In genomic region chr15:45399381-45400212, GRCh38 we compare ENCODE assay signal across 10 cellular contexts. TPM values are rescaled to one million over a fixed set of nuclear protein-coding genes. Genes with fewer than 3 reads are reported as not detected.
DNase-seq lines count a peak whose midpoint lies in the region; ATAC-seq, FAIRE-seq and TF ChIP-seq lines count a peak whose summit lies in the region.
"Had no signal": no experiment of that assay in that cellular context is flagged by ENCODE, and none has a peak within 500 bp of the region (broad histone marks: within the 10 kb centered on the region; RNA-seq: fewer than 3 reads in every experiment).

No MANE protein-coding gene starts in this region.

- H3K27me3 ChIP-seq in GM06990 (replicated peaks; ENCODE audit: control insufficient read depth, insufficient read depth, low read length) (no peaks in the 10 kb centered on the region), GM12878 (replicated peaks in 1 of 2; ENCODE audit: control insufficient read depth in 2 of 2, insufficient read depth in 2 of 2, low read length in 1 of 2) (no peaks in the 10 kb centered on the region), HepG2 (ENCODE audit: control insufficient read depth in 1 of 2, insufficient read depth in 2 of 2, low read length in 2 of 2) (no peaks in the 10 kb centered on the region; a peak in 1 of 5 replicates)

- H3K79me2 ChIP-seq in GM12878 (ENCODE audit: control insufficient read depth, insufficient read depth, low read length) (peaks cover 35% of the 10 kb centered on the region), HepG2 (ENCODE audit: insufficient read depth, low read length) (peaks cover 56% of the 10 kb centered on the region)

- H3K27ac ChIP-seq in A549 (no peak overlapping the region), GM12878 (ENCODE audit: control insufficient read depth, insufficient read depth) (no peak overlapping the region), HepG2 (ENCODE audit: extremely low read length, insufficient read depth, low read length) (no peak overlapping the region)
- H3K27ac ChIP-seq: epithelial cell of prostate had no signal

- peak; percentile 65 for TF ChIP-seq CTCF in A549 (IDR thresholded peaks at IDR 0.05)
- peak; percentile 71 for TF ChIP-seq CTCF in GM06990 (IDR thresholded peaks at IDR 0.05; ENCODE audit: insufficient read depth, low read length, poor library complexity, severe bottlenecking)
- TF ChIP-seq CTCF in GM12878 (IDR thresholded peaks at IDR 0.05 in 2 of 3, conservative IDR thresholded peaks at IDR 0.05 in 1 of 3; ENCODE audit: control insufficient read depth in 2 of 3, extremely low read depth in 1 of 3, insufficient read depth in 1 of 3, low read depth in 3 of 3, low read length in 3 of 3): peak; percentile 62 to 77 (median 74)
- TF ChIP-seq CTCF in HepG2 (CRISPR knock-in tag; IDR thresholded peaks at IDR 0.05): peak; percentile 67

- TF ChIP-seq POLR2A in A549 (IDR thresholded peaks at IDR 0.05; ENCODE audit: low read length) (no peak), GM12878 (IDR thresholded peaks at IDR 0.05; ENCODE audit: low read depth, low read length) (no peak), HepG2 (IDR thresholded peaks at IDR 0.05; ENCODE audit: insufficient read depth in 1 of 2, low read depth in 2 of 2, low read length in 2 of 2) (no peak)

- TF ChIP-seq EP300 in A549 (IDR thresholded peaks at IDR 0.05) (no peak), GM12878 (IDR thresholded peaks at IDR 0.05; ENCODE audit: borderline replicate concordance in 1 of 2, control insufficient read depth in 1 of 2, low read depth in 2 of 2, low read length in 2 of 2) (no peak), HepG2 (IDR thresholded peaks at IDR 0.05; ENCODE audit: low read depth in 2 of 2, low read length in 2 of 2) (no peak), HepG2 (CRISPR knock-in tag; IDR thresholded peaks at IDR 0.05; ENCODE audit: borderline replicate concordance) (no peak)

- in situ Hi-C loops in GM12878 (cut with MboI) (no loop called here), HepG2 (cut with HindIII; ENCODE audit: extremely low pct_ligation_motif_present, low pct_unique_long_range_greater_than_20kb) (loop anchor here (5.0 to 10.0 kb wide), 4 partner anchors 92 to 237 kb away; partner anchors contain the start of gene BLOC1S6)

- POLR2A ChIA-PET in A549 (lab: Yijun Ruan, JAX): no interaction called here
- POLR2A ChIA-PET in GM12878 (lab: Charles Lee): interaction anchor here (1.0 to 3.5 kb wide), 3 partner anchors 16 to 195 kb away, joined by 3 to 18 read pairs (median 3); no protein-coding TSS in a partner anchor
- POLR2A ChIA-PET in HepG2 (lab: Yijun Ruan, JAX): no interaction called here

- 0 out of 2 replicates have a peak overlapping the region, but pooled peaks have one; percentile 17 for H3K9ac ChIP-seq in GM12878 (ENCODE audit: control insufficient read depth, insufficient read depth, low read length)
- H3K9ac ChIP-seq in HepG2 (ENCODE audit: insufficient read depth, low read depth, low read length): no peak overlapping the region

- TF ChIP-seq RAD21 in A549 (conservative IDR thresholded peaks at IDR 0.05 in 1 of 2, IDR thresholded peaks at IDR 0.05 in 1 of 2): peak; percentile 68 to 69
- TF ChIP-seq RAD21 in GM12878 (IDR thresholded peaks at IDR 0.05; ENCODE audit: insufficient read depth, low read depth, low read length): peak; percentile 89
- peak; percentile 70 for TF ChIP-seq RAD21 in HepG2 (CRISPR knock-in tag; IDR thresholded peaks at IDR 0.05)

- H3K9me3 ChIP-seq in A549 (no peaks in the 10 kb centered on the region), GM12878 (replicated peaks; ENCODE audit: control insufficient read depth, insufficient read depth, low read length) (no peaks in the 10 kb centered on the region), HepG2 (ENCODE audit: low read length) (no peaks in the 10 kb centered on the region)
- H3K9me3 ChIP-seq: HAP-1 had no signal

- intact Hi-C loops in GM12878 (cut with micrococcal nuclease; ENCODE audit: unreplicated experiment): loop anchor here (1.0 to 10.0 kb wide), 4 partner anchors 55 to 235 kb away; no protein-coding TSS in a partner anchor
- intact Hi-C loops in HepG2 (cut with micrococcal nuclease; ENCODE audit: unreplicated experiment): loop anchor here (1.0 to 5.0 kb wide), 3 partner anchors 92 to 237 kb away; no protein-coding TSS in a partner anchor

- H3K4me2 ChIP-seq in A549 (no peak overlapping the region), GM12878 (ENCODE audit: control insufficient read depth, insufficient read depth) (peak overlapping the region; percentile 14; the same call in 1 of the 2 replicates), HepG2 (ENCODE audit: low read depth, low read length) (no peak overlapping the region)

- CTCF ChIA-PET in A549 (lab: Yijun Ruan, JAX) (interaction anchor here (0.9 to 5.6 kb wide), 15 partner anchors 9 to 240 kb away, joined by 3 to 43 read pairs (median 5); no protein-coding TSS in a partner anchor), GM12878 (lab: Yijun Ruan, JAX) (interaction anchor here (0.7 to 8.3 kb wide), 39 partner anchors 9 to 703 kb away, joined by 3 to 211 read pairs (median 4); no protein-coding TSS in a partner anchor), HepG2 (lab: Yijun Ruan, JAX; ENCODE audit: low intra/inter-chr PET ratio, low total read pairs) (interaction anchor here (1.7 to 2.1 kb wide), 3 partner anchors 92 to 195 kb away, joined by 5 to 23 read pairs (median 9); no protein-coding TSS in a partner anchor)

- BruUV-seq in GM12878 (replicated peaks; lab: Mats Ljungman, UMichigan): no TSS peak
- no TSS peak for BruUV-seq in HepG2 (replicated peaks; lab: Mats Ljungman, UMichigan)

- SMC1A ChIA-PET in GM12878 (lab: Charles Lee; ENCODE audit: uncharacterized antibody, unreplicated experiment): interaction anchor here (0.8 to 8.7 kb wide), 21 partner anchors 7 to 273 kb away, joined by 3 to 111 read pairs (median 5); partner anchors contain the start of gene GATM

- ATAC-seq in A549: no peak
- ATAC-seq in GM12878: no peak
- no peak for ATAC-seq in HepG2
- no peak for ATAC-seq in GM18873 (IDR thresholded peaks at IDR 0.05; ENCODE audit: low FRiP score, unreplicated experiment)
- ATAC-seq in GM19023 (IDR thresholded peaks at IDR 0.05; ENCODE audit: unreplicated experiment): no peak

- peaks cover 9% of the 10 kb centered on the region; the same call in 2 of the 3 replicates for H3K4me1 ChIP-seq in A549
- peaks cover 6% of the 10 kb centered on the region; the same call in 1 of the 2 replicates for H3K4me1 ChIP-seq in GM12878 (ENCODE audit: control insufficient read depth, insufficient read depth, low read length)
- peaks cover 43% of the 10 kb centered on the region for H3K4me1 ChIP-seq in HepG2 (ENCODE audit: insufficient read depth, low read length)
- H3K4me1 ChIP-seq: HAP-1 had no signal

- WGBS in A549 (ENCODE audit: missing lambda C conversion rate): 40% methylated on average over 5 of the region's 6 CpGs
- 49% methylated on average over 6 of the region's 6 CpGs for WGBS in GM12878 (ENCODE audit: insufficient coverage, insufficient replicate concordance, low lambda C conversion rate, missing lambda C conversion rate)
- whole genome bisulfite sequencing in HepG2 (ENCODE audit: low lambda C conversion rate): 73% methylated on average over 6 of the region's 6 CpGs

- no peaks in the 10 kb centered on the region for H3K36me3 ChIP-seq in GM06990 (ENCODE audit: control insufficient read depth, insufficient read depth, low read length)
- no peaks in the 10 kb centered on the region for H3K36me3 ChIP-seq in GM12878 (ENCODE audit: control insufficient read depth in 2 of 2, insufficient read depth in 2 of 2, low read length in 1 of 2)
- H3K36me3 ChIP-seq in HepG2 (replicated peaks in 1 of 2; ENCODE audit: control insufficient read depth in 1 of 2, insufficient read depth in 2 of 2, low read length in 2 of 2): no peaks in the 10 kb centered on the region

- DNase-seq in A549 (ENCODE audit: low read depth in 1 of 2, low spot score in 1 of 2) (peak; percentile 18 to 67), GM06990 (ENCODE audit: extremely low read depth, insufficient read length) (peak; percentile 34), NCI-H2171 treated with DMSO at 0.1 percent for 48 hours (lab: John Stamatoyannopoulos, UW) (peak; percentile 91), GM12878 (ENCODE audit: low read depth, low spot score) (no peak), HepG2 (ENCODE audit: low spot score) (peak; percentile 65)
- no peak for DNase-seq in stimulated activated CD4-positive, alpha-beta T cell treated with anti-CD3 and anti-CD28 coated beads, Interleukin-12 subunit alpha, Interleukin-12 subunit beta, amount 100 ng/mL, for 4 hours

- H3K4me3 ChIP-seq in A549 (no peak overlapping the region), GM06990 (replicated peaks; ENCODE audit: low read depth, low read length) (no peak overlapping the region), GM12878 (no peak overlapping the region), HepG2 (replicated peaks in 1 of 3; ENCODE audit: insufficient read depth in 1 of 3, low read depth in 2 of 3, low read length in 3 of 3) (no peak overlapping the region)
- H3K4me3 ChIP-seq: HAP-1 had no signal

- H4K20me1 ChIP-seq in GM12878 (ENCODE audit: control insufficient read depth, insufficient read depth) (no peaks in the 10 kb centered on the region), HepG2 (ENCODE audit: insufficient read depth, low read length) (peaks cover 10% of the 10 kb centered on the region)

- FAIRE-seq in A549 (lab: Jason Lieb, UNC) (no peak), GM12878 (lab: Jason Lieb, UNC) (peak; percentile 74), HepG2 (lab: Jason Lieb, UNC) (peak; percentile 85)

- RAD21 ChIA-PET in GM12878 (lab: Charles Lee; ENCODE audit: unreplicated experiment): interaction anchor here (0.9 to 8.5 kb wide), 9 partner anchors 7 to 236 kb away, joined by 3 to 87 read pairs (median 10); no protein-coding TSS in a partner anchor

- H2AFZ ChIP-seq in GM12878 (ENCODE audit: control insufficient read depth, low read depth, low read length) (peak overlapping the region; percentile 55), HepG2 (ENCODE audit: low read length) (no peak overlapping the region)

RNA-seq across cellular contexts. Expression of gene GATM, which starts 21.3 kb away (rescaled TPM):
- polyA plus RNA-seq in A549 (2011; rRNA removed) (6.5 and 8.5 TPM in 2 replicates), A549 (2017; fragmentation: RNase III; extraction: RNeasy Plus Mini Kit Qiagen cat#74134 plus additional on column Dnase treatment) (3.4 to 4.0 TPM (median 3.7 TPM) in 3 replicates), GM12878 (2011; rRNA removed) (83.1 and 89.9 TPM in 2 replicates), GM12878 (2014; fragmentation: Illumina TruSeq; extraction: Trizol) (50.8 and 60.7 TPM in 2 replicates), GM12878 (2014; fragmentation: Nextera tagmentation; extraction: Ambion mirVana) (10 to 100 TPM; 11.7 to 17.6 TPM), GM12878 (2014; rRNA removed) (63.8 and 65.6 TPM in 2 replicates), GM12878 (2016; fragmentation: Nextera tagmentation; extraction: Ambion mirVana) (10 to 100 TPM; 22.8 to 23.1 TPM), HepG2 (2011; rRNA removed) (13.9 and 16.8 TPM in 2 replicates)
- polyA plus RNA-seq in A549 (2012; cell fraction: cytosol; rRNA removed): 3.3 and 3.5 TPM in 2 replicates
- 1.9 and 2.7 TPM in 2 replicates for polyA plus RNA-seq in A549 (2012; cell fraction: nucleus; rRNA removed)
- polyA minus RNA-seq in A549 (2011; rRNA and poly(A)+ RNA removed): 5.6 and 9.2 TPM in 2 replicates
- total RNA-seq in GM12878 (2013; cell fraction: nucleolus; rRNA removed): 72.5 and 76.6 TPM in 2 replicates
- total RNA-seq in GM12878 (2014; rRNA removed) (71.2 and 75.6 TPM in 2 replicates), GM12878 (2014; rRNA removed; fragmentation: Illumina TruSeq; extraction: Trizol) (39.2 and 41.3 TPM in 2 replicates), GM12878 (2021) (37.1 and 42.5 TPM in 2 replicates), HepG2 (2016; rRNA removed; fragmentation: Illumina TruSeq; extraction: Trizol) (1.5 and 2.1 TPM in 2 replicates)
- polyA plus RNA-seq in GM12878 (2011; ENCODE audit: low read depth): 36.9 TPM
- polyA plus RNA-seq in GM12878 (2011; cell fraction: cytosol; rRNA removed): 52.4 and 57.8 TPM in 2 replicates
- 33.5 and 44.4 TPM in 2 replicates for polyA plus RNA-seq in GM12878 (2011; cell fraction: nucleus; rRNA removed)
- polyA plus RNA-seq in GM12878 (2012): 34.3 and 58.1 TPM in 2 replicates
- polyA minus RNA-seq in GM12878 (2011; rRNA and poly(A)+ RNA removed): 44.1 and 51.5 TPM in 2 replicates
- 17.6 and 18.3 TPM in 2 replicates for polyA minus RNA-seq in GM12878 (2011; cell fraction: cytosol; rRNA and poly(A)+ RNA removed)
- polyA minus RNA-seq in GM12878 (2011; cell fraction: nucleus; rRNA and poly(A)+ RNA removed): 17.9 and 25.3 TPM in 2 replicates
- 1.2 and 1.7 TPM in 2 replicates for total RNA-seq in HepG2 (2016; cell fraction: cytosol; rRNA removed; fragmentation: Illumina TruSeq; extraction: Trizol; ENCODE audit: low read depth)
- total RNA-seq in HepG2 (2016; cell fraction: insoluble cytoplasmic fraction; rRNA removed; fragmentation: Illumina TruSeq; extraction: Trizol): 1.5 and 2.6 TPM in 2 replicates
- 1.6 and 1.7 TPM in 2 replicates for total RNA-seq in HepG2 (2016; cell fraction: membrane; rRNA removed; fragmentation: Illumina TruSeq; extraction: Trizol)
- total RNA-seq in HepG2 (2016; cell fraction: nucleus; rRNA removed; fragmentation: Illumina TruSeq; extraction: Trizol): 4.0 and 4.1 TPM in 2 replicates
- 7.0 and 7.3 TPM in 2 replicates for polyA plus RNA-seq in HepG2 (2011; cell fraction: cytosol; rRNA removed)
- polyA plus RNA-seq in HepG2 (2011; cell fraction: nucleus; rRNA removed): 22.1 and 26.0 TPM in 2 replicates
- 16.6 and 32.5 TPM in 2 replicates for polyA plus RNA-seq in HepG2 (2012)
- 0.26 and 0.46 TPM in 2 replicates for polyA plus RNA-seq in HepG2 (2016; cell fraction: cytosol; fragmentation: Illumina TruSeq; extraction: Trizol; ENCODE audit: low read depth)
- 0.97 TPM in 2 replicates for polyA plus RNA-seq in HepG2 (2016; cell fraction: insoluble cytoplasmic fraction; fragmentation: Illumina TruSeq; extraction: Trizol; ENCODE audit: low read depth)
- 0.28 and 0.72 TPM in 2 replicates for polyA plus RNA-seq in HepG2 (2016; cell fraction: membrane; fragmentation: Illumina TruSeq; extraction: Trizol; ENCODE audit: low read depth)
- 2.4 and 3.2 TPM in 2 replicates for polyA plus RNA-seq in HepG2 (2016; cell fraction: nucleus; fragmentation: Illumina TruSeq; extraction: Trizol; ENCODE audit: insufficient read depth, low read depth)
- 0.58 and 11.2 TPM in 2 replicates for polyA minus RNA-seq in HepG2 (2011; rRNA and poly(A)+ RNA removed; ENCODE audit: low replicate concordance)
- 5.3 and 6.4 TPM in 2 replicates for polyA minus RNA-seq in HepG2 (2011; cell fraction: cytosol; rRNA and poly(A)+ RNA removed)
- 40.2 and 42.5 TPM in 2 replicates for polyA minus RNA-seq in HepG2 (2011; cell fraction: nucleus; rRNA and poly(A)+ RNA removed)

Comparison
In these comparisons a context has a peak if more than half of its experiments do, and no peak if none do; other contexts are left out.
1. DNase-seq: peak in A549 (2 of 2), GM06990 (single experiment), NCI-H2171 treated with DMSO at 0.1 percent for 48 hours (single experiment) and HepG2 (single experiment); none in GM12878 (single experiment) and stimulated activated CD4-positive, alpha-beta T cell treated with anti-CD3 and anti-CD28 coated beads, Interleukin-12 subunit alpha, Interleukin-12 subunit beta, amount 100 ng/mL, for 4 hours (single experiment).
2. Peak in every context shown above with its lines, with median percentiles within 50 percentile points of each other: CTCF ChIP-seq.